In genomic region chr22:29267858-29268510, GRCh38 we compare ENCODE assay signal across 8 cellular contexts. TPM values are rescaled to one million over a fixed set of nuclear protein-coding genes. Genes with fewer than 3 reads are reported as not detected.
DNase-seq lines count a peak whose midpoint lies in the region; ATAC-seq lines count a peak whose summit lies in the region.

EWSR1 (plus strand) TSS chr22:29268268; CDS start chr22:29268337, 69 bp downstream.
RHBDD3 (minus strand) TSS chr22:29267981; CDS start chr22:29265626, 2,355 bp downstream.

- ATAC-seq in GM21360 (IDR thresholded peaks at IDR 0.05; ENCODE audit: unreplicated experiment): peak; percentile 70

- no peaks in the 10 kb centered on the region for H3K27me3 ChIP-seq in effector memory CD4-positive, alpha-beta T cell (replicated peaks; ENCODE audit: control insufficient read depth, insufficient read depth, low read length, poor library complexity, severe bottlenecking)

- H3K27ac ChIP-seq in effector memory CD4-positive, alpha-beta T cell (ENCODE audit: insufficient read depth, low read length, poor library complexity, severe bottlenecking): peak within 1 kb of the TSS; percentile 96

- peaks cover 42% of the 10 kb centered on the region for H3K4me1 ChIP-seq in effector memory CD4-positive, alpha-beta T cell (ENCODE audit: control insufficient read depth, insufficient read depth, low read length, poor library complexity, severe bottlenecking)

- H3K9me3 ChIP-seq in effector memory CD4-positive, alpha-beta T cell (ENCODE audit: control insufficient read depth, low read length): no peaks in the 10 kb centered on the region

- H3K36me3 ChIP-seq in effector memory CD4-positive, alpha-beta T cell (ENCODE audit: control insufficient read depth, insufficient read depth, low read length): peaks cover 13% of the 10 kb centered on the region

- POLR2A ChIA-PET in activated CD8-positive, alpha-beta memory T cell treated with anti-CD3 and anti-CD28 coated beads for 36 hours (lab: Charles Lee): no interaction called here

- peak; percentile 94 for DNase-seq in CMK (ENCODE audit: low read depth)
- peak; percentile 88 for DNase-seq in HT1080 (ENCODE audit: low read depth)
- peak; percentile 91 for DNase-seq in NOMO-1 (lab: John Stamatoyannopoulos, UW; ENCODE audit: unreplicated experiment in 2 of 2)
- peak; percentile 90 to 93 (median 91) for DNase-seq in effector memory CD4-positive, alpha-beta T cell
- DNase-seq in medulla oblongata (ENCODE audit: extremely low spot score): peak; percentile 96
- peak; percentile 91 to 95 (median 92) for DNase-seq in stimulated activated CD4-positive, alpha-beta T cell treated with anti-CD3 and anti-CD28 coated beads, TNF-alpha, amount 100 ng/mL, for 48 hours (ENCODE audit: low read depth in 3 of 3)

- CTCF ChIA-PET in activated CD8-positive, alpha-beta memory T cell treated with anti-CD3 and anti-CD28 coated beads for 36 hours (lab: Charles Lee): interaction anchor here (1.3 kb wide), 1 partner anchor 9 kb away, joined by 3 read pairs; no protein-coding TSS in a partner anchor

- H3K4me3 ChIP-seq in effector memory CD4-positive, alpha-beta T cell (ENCODE audit: insufficient read depth, low read depth, low read length, poor library complexity, severe bottlenecking): peak within 1 kb of the TSS; percentile 83

RNA-seq across cellular contexts. Expression of gene EWSR1, which starts in this region (rescaled TPM):
- total RNA-seq in HT1080 (2014; rRNA removed; shearing (Covaris generic)): 256 and 340 TPM in 2 replicates
- polyA plus RNA-seq in HT1080 (2015; cell fraction: cytosol; rRNA removed): 245 and 248 TPM in 2 replicates
- polyA plus RNA-seq in HT1080 (2015; cell fraction: nucleus; rRNA removed): 797 and 806 TPM in 2 replicates
- 100 to 1,000 TPM; 321 to 329 TPM for total RNA-seq in activated CD8-positive, alpha-beta memory T cell treated with anti-CD3 and anti-CD28 coated beads for 36 hours

RNA-seq across cellular contexts. Expression of gene RHBDD3, which starts in this region (rescaled TPM):
- total RNA-seq in HT1080 (2014; rRNA removed; shearing (Covaris generic)): 35.8 and 37.7 TPM in 2 replicates
- 20.3 and 29.3 TPM in 2 replicates for polyA plus RNA-seq in HT1080 (2015; cell fraction: cytosol; rRNA removed)
- 57.5 and 63.3 TPM in 2 replicates for polyA plus RNA-seq in HT1080 (2015; cell fraction: nucleus; rRNA removed)
- 10 to 100 TPM; 39.6 to 40.0 TPM for total RNA-seq in activated CD8-positive, alpha-beta memory T cell treated with anti-CD3 and anti-CD28 coated beads for 36 hours

Comparison
In these comparisons a context has a peak if more than half of its experiments do, and no peak if none do; other contexts are left out.
1. Peak in every context shown above with its lines: DNase-seq, ATAC-seq, H3K4me3 ChIP-seq and H3K27ac ChIP-seq.